2 cellular contexts compared by ENCODE assay signal in genomic region chr9:4865685-4866084, GRCh38.
TF ChIP-seq lines count a peak whose summit lies in the region.

No MANE protein-coding gene starts in this region.

TF ChIP-seq in WTC11, 78 proteins besides CTCF, POLR2A, EP300 and RAD21:
- TF ChIP-seq ZNF423 (CRISPR knock-in tag; IDR thresholded peaks at IDR 0.05) (no peak), ETV6 (CRISPR knock-in tag; IDR thresholded peaks at IDR 0.05) (no peak), RELA (CRISPR knock-in tag; IDR thresholded peaks at IDR 0.05; ENCODE audit: borderline replicate concordance) (no peak), ATF1 (CRISPR knock-in tag; IDR thresholded peaks at IDR 0.05) (no peak)
- TF ChIP-seq, protein P1, sequence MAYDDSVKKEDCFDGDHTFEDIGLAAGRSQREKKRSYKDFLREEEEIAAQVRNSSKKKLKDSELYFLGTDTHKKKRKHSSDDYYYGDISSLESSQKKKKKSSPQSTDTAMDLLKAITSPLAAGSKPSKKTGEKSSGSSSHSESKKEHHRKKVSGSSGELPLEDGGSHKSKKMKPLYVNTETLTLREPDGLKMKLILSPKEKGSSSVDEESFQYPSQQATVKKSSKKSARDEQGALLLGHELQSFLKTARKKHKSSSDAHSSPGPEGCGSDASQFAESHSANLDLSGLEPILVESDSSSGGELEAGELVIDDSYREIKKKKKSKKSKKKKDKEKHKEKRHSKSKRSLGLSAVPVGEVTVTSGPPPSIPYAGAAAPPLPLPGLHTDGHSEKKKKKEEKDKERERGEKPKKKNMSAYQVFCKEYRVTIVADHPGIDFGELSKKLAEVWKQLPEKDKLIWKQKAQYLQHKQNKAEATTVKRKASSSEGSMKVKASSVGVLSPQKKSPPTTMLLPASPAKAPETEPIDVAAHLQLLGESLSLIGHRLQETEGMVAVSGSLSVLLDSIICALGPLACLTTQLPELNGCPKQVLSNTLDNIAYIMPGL (CRISPR knock-in tag; IDR thresholded peaks at IDR 0.05), result no peak

TF ChIP-seq in H1, 55 proteins besides CTCF, POLR2A, EP300 and RAD21:
- no peak for TF ChIP-seq ATF2 (IDR thresholded peaks at IDR 0.05; ENCODE audit: low read length)
- no peak for TF ChIP-seq EGR1 (IDR thresholded peaks at IDR 0.05; ENCODE audit: borderline replicate concordance, low read depth, low read length)
- TF ChIP-seq SIRT6 (IDR thresholded peaks at IDR 0.05; ENCODE audit: low read length), result no peak
- TF ChIP-seq RNF2 (IDR thresholded peaks at IDR 0.05; ENCODE audit: borderline replicate concordance, low read depth, low read length, missing control alignments, poor library complexity, severe bottlenecking), result no peak
- TF ChIP-seq SIN3A (conservative IDR thresholded peaks at IDR 0.05 in 1 of 2, IDR thresholded peaks at IDR 0.05 in 1 of 2; ENCODE audit: low read depth in 1 of 2, low read length in 2 of 2), result no peak
- no peak for TF ChIP-seq YY1 (IDR thresholded peaks at IDR 0.05; ENCODE audit: low read depth, low read length)
- TF ChIP-seq NANOG (IDR thresholded peaks at IDR 0.05; ENCODE audit: insufficient read depth, low read depth, low read length, poor library complexity, severe bottlenecking), result no peak
- no peak for TF ChIP-seq RBBP5 (IDR thresholded peaks at IDR 0.05; ENCODE audit: borderline replicate concordance, low read depth, low read length)
- TF ChIP-seq POU5F1 (IDR thresholded peaks at IDR 0.05; ENCODE audit: low read depth, low read length), result no peak
- TF ChIP-seq KDM1A (IDR thresholded peaks at IDR 0.05; ENCODE audit: borderline replicate concordance, low read length), result no peak
- no peak for TF ChIP-seq SIX5 (IDR thresholded peaks at IDR 0.05; ENCODE audit: low read depth, low read length)
- TF ChIP-seq, protein P2, sequence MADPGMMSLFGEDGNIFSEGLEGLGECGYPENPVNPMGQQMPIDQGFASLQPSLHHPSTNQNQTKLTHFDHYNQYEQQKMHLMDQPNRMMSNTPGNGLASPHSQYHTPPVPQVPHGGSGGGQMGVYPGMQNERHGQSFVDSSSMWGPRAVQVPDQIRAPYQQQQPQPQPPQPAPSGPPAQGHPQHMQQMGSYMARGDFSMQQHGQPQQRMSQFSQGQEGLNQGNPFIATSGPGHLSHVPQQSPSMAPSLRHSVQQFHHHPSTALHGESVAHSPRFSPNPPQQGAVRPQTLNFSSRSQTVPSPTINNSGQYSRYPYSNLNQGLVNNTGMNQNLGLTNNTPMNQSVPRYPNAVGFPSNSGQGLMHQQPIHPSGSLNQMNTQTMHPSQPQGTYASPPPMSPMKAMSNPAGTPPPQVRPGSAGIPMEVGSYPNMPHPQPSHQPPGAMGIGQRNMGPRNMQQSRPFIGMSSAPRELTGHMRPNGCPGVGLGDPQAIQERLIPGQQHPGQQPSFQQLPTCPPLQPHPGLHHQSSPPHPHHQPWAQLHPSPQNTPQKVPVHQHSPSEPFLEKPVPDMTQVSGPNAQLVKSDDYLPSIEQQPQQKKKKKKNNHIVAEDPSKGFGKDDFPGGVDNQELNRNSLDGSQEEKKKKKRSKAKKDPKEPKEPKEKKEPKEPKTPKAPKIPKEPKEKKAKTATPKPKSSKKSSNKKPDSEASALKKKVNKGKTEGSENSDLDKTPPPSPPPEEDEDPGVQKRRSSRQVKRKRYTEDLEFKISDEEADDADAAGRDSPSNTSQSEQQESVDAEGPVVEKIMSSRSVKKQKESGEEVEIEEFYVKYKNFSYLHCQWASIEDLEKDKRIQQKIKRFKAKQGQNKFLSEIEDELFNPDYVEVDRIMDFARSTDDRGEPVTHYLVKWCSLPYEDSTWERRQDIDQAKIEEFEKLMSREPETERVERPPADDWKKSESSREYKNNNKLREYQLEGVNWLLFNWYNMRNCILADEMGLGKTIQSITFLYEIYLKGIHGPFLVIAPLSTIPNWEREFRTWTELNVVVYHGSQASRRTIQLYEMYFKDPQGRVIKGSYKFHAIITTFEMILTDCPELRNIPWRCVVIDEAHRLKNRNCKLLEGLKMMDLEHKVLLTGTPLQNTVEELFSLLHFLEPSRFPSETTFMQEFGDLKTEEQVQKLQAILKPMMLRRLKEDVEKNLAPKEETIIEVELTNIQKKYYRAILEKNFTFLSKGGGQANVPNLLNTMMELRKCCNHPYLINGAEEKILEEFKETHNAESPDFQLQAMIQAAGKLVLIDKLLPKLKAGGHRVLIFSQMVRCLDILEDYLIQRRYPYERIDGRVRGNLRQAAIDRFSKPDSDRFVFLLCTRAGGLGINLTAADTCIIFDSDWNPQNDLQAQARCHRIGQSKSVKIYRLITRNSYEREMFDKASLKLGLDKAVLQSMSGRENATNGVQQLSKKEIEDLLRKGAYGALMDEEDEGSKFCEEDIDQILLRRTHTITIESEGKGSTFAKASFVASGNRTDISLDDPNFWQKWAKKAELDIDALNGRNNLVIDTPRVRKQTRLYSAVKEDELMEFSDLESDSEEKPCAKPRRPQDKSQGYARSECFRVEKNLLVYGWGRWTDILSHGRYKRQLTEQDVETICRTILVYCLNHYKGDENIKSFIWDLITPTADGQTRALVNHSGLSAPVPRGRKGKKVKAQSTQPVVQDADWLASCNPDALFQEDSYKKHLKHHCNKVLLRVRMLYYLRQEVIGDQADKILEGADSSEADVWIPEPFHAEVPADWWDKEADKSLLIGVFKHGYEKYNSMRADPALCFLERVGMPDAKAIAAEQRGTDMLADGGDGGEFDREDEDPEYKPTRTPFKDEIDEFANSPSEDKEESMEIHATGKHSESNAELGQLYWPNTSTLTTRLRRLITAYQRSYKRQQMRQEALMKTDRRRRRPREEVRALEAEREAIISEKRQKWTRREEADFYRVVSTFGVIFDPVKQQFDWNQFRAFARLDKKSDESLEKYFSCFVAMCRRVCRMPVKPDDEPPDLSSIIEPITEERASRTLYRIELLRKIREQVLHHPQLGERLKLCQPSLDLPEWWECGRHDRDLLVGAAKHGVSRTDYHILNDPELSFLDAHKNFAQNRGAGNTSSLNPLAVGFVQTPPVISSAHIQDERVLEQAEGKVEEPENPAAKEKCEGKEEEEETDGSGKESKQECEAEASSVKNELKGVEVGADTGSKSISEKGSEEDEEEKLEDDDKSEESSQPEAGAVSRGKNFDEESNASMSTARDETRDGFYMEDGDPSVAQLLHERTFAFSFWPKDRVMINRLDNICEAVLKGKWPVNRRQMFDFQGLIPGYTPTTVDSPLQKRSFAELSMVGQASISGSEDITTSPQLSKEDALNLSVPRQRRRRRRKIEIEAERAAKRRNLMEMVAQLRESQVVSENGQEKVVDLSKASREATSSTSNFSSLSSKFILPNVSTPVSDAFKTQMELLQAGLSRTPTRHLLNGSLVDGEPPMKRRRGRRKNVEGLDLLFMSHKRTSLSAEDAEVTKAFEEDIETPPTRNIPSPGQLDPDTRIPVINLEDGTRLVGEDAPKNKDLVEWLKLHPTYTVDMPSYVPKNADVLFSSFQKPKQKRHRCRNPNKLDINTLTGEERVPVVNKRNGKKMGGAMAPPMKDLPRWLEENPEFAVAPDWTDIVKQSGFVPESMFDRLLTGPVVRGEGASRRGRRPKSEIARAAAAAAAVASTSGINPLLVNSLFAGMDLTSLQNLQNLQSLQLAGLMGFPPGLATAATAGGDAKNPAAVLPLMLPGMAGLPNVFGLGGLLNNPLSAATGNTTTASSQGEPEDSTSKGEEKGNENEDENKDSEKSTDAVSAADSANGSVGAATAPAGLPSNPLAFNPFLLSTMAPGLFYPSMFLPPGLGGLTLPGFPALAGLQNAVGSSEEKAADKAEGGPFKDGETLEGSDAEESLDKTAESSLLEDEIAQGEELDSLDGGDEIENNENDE (IDR thresholded peaks at IDR 0.05; ENCODE audit: insufficient replicate concordance, low read length), result no peak
TF ChIP-seq in H1: peak in this region for 0.
